ENCODE assay signal across 20 cellular contexts in genomic region chr3:38524141-38524739, GRCh38. TPM values are rescaled to one million over a fixed set of nuclear protein-coding genes. Genes with fewer than 3 reads are reported as not detected.
DNase-seq lines count a peak whose midpoint lies in the region; ATAC-seq, FAIRE-seq and TF ChIP-seq lines count a peak whose summit lies in the region.
"Had no signal": no experiment of that assay in that cellular context is flagged by ENCODE, and none has a peak within 500 bp of the region (broad histone marks: within the 10 kb centered on the region; RNA-seq: fewer than 3 reads in every experiment).

No MANE protein-coding gene starts in this region.

- H3K9me3 Mint-ChIP-seq in astrocyte (ENCODE audit: unreplicated experiment) = no peaks in the 10 kb centered on the region
- H3K9me3 Mint-ChIP-seq: H9 had no signal

- H3K4me3 ChIP-seq in GM23248 = no peak overlapping the region
- H3K4me3 ChIP-seq in astrocyte (ENCODE audit: insufficient read depth, low read depth, low read length) = no peak overlapping the region
- no peak overlapping the region for H3K4me3 ChIP-seq in mesodermal cell (ENCODE audit: extremely low read depth, insufficient read depth, low read length, poor library complexity, severe bottlenecking)
- H3K4me3 ChIP-seq: A549, PC-9, SJSA1 had no signal

- in situ Hi-C loops in GM23248 (cut with MboI) = loop anchor here (10.0 kb wide), 3 partner anchors 131 to 471 kb away; no protein-coding TSS in a partner anchor

- H3F3A ChIP-seq in GM23248 (ENCODE audit: insufficient read depth) = peaks cover 9% of the 10 kb centered on the region; the same call in 1 of the 2 replicates

- no peak for TF ChIP-seq CTCF in astrocyte (IDR thresholded peaks at IDR 0.05; ENCODE audit: insufficient read depth, low read depth, low read length)

- H4K20me1 ChIP-seq in GM23248 (ENCODE audit: insufficient read depth) = no peaks in the 10 kb centered on the region; the same call in 1 of the 2 replicates
- H4K20me1 ChIP-seq in astrocyte (ENCODE audit: insufficient read depth, low read length) = peaks cover 7% of the 10 kb centered on the region

- no peak for ATAC-seq in GM19463 (IDR thresholded peaks at IDR 0.05; ENCODE audit: unreplicated experiment)
- ATAC-seq: A549 had no signal

- H3K4me1 ChIP-seq in GM23248 (ENCODE audit: insufficient read depth) (peaks cover 2% of the 10 kb centered on the region), astrocyte (ENCODE audit: insufficient read depth, low read length) (peaks cover 4% of the 10 kb centered on the region), mesodermal cell (ENCODE audit: control insufficient read depth, insufficient read depth, low read length, poor library complexity, severe bottlenecking) (peaks cover 22% of the 10 kb centered on the region)
- H3K4me1 ChIP-seq: A549, SJSA1 had no signal

- H3K27me3 ChIP-seq in GM23248 (replicated peaks; ENCODE audit: insufficient read depth) = no peaks in the 10 kb centered on the region
- H3K27me3 ChIP-seq in astrocyte (ENCODE audit: insufficient read depth, low read length) = no peaks in the 10 kb centered on the region
- H3K27me3 ChIP-seq: SJSA1 had no signal

- H3K27me3 Mint-ChIP-seq in astrocyte (ENCODE audit: low read depth, unreplicated experiment) = no peaks in the 10 kb centered on the region

- H3K79me2 ChIP-seq in GM23248 (ENCODE audit: insufficient read depth) = no peaks in the 10 kb centered on the region
- no peaks in the 10 kb centered on the region for H3K79me2 ChIP-seq in astrocyte (ENCODE audit: insufficient read depth, low read length)

- no peak overlapping the region for H3K27ac ChIP-seq in GM23248
- H3K27ac ChIP-seq in astrocyte (ENCODE audit: low read depth, low read length) = peak overlapping the region; percentile 40
- peak overlapping the region; percentile 51 for H3K27ac ChIP-seq in mesodermal cell (ENCODE audit: low read depth, low read length, severe bottlenecking)
- no peak overlapping the region for H3K27ac ChIP-seq in caudate nucleus (ENCODE audit: low read depth, low read length)
- H3K27ac ChIP-seq: A549, HL-60, PC-9, SJSA1 had no signal

- FAIRE-seq in astrocyte (lab: Jason Lieb, UNC) = no peak
- FAIRE-seq: HTR-8/SVneo had no signal

- H3K9me3 ChIP-seq in GM23248 (ENCODE audit: low read depth) (no peaks in the 10 kb centered on the region), astrocyte (ENCODE audit: insufficient read depth, low read depth, low read length) (no peaks in the 10 kb centered on the region), mesodermal cell (ENCODE audit: control insufficient read depth, low read length) (no peaks in the 10 kb centered on the region)
- H3K9me3 ChIP-seq: A549, SJSA1 had no signal

- H3K4me2 ChIP-seq in GM23248 (ENCODE audit: unreplicated experiment) (no peak overlapping the region), astrocyte (ENCODE audit: low read length) (peak overlapping the region; percentile 9)
- H3K4me2 ChIP-seq: A549, PC-9 had no signal

- peak overlapping the region; percentile 64 for H3K27ac Mint-ChIP-seq in astrocyte (ENCODE audit: unreplicated experiment)
- H3K27ac Mint-ChIP-seq: H9 had no signal

- WGBS in GM23248 (ENCODE audit: low coverage in 1 of 2, low lambda C conversion rate in 2 of 2, missing lambda C conversion rate in 2 of 2), 2 experiments = 82 to 90% methylated on average over 5 of the region's 5 CpGs
- 93 to 94% methylated on average over 5 of the region's 5 CpGs for WGBS in mesodermal cell (ENCODE audit: insufficient coverage in 2 of 2), 2 experiments

- no peaks in the 10 kb centered on the region for H3K9me2 ChIP-seq in GM23248 (ENCODE audit: insufficient read depth)

- H3K36me3 ChIP-seq in GM23248 (ENCODE audit: low read depth) (0 out of 2 replicates have a peak, but pooled peaks cover 9% of the 10 kb centered on the region), astrocyte (ENCODE audit: insufficient read depth, low read length) (peaks cover 14% of the 10 kb centered on the region), mesodermal cell (ENCODE audit: control insufficient read depth, insufficient read depth, low read length) (peaks cover 20% of the 10 kb centered on the region)

- H3K36me3 Mint-ChIP-seq in astrocyte (ENCODE audit: low read depth, unreplicated experiment) = peaks cover 5% of the 10 kb centered on the region

- H3K4me1 Mint-ChIP-seq in astrocyte (ENCODE audit: low read depth, unreplicated experiment) = peaks cover 10% of the 10 kb centered on the region

- DNase-seq in A172 (ENCODE audit: low spot score) = peak; percentile 51
- peak; percentile 40 for DNase-seq in GM23248
- peak; percentile 46 for DNase-seq in astrocyte (ENCODE audit: low read depth)
- DNase-seq in caudate nucleus (lab: John Stamatoyannopoulos, UW) = no peak
- DNase-seq in 8988T = no peak
- no peak for DNase-seq in NCI-H1694 (lab: John Stamatoyannopoulos, UW)
- DNase-seq: C1 segment of cervical spinal cord, DMS 273 treated with DMSO at 0.1 percent for 48 hours, H9, NCI-H1417 treated with DMSO at 0.1 percent for 48 hours, NCI-H2029, NCI-H2171, NCI-H446 treated with DMSO at 0.1 percent for 48 hours, PC-9 had no signal

- H3K4me3 Mint-ChIP-seq in astrocyte (ENCODE audit: unreplicated experiment) = no peak overlapping the region
- H3K4me3 Mint-ChIP-seq: H9 had no signal

- H2AFZ ChIP-seq in GM23248 = no peak overlapping the region
- H2AFZ ChIP-seq in astrocyte (ENCODE audit: low read depth, low read length) = no peak overlapping the region
- H2AFZ ChIP-seq: PC-9 had no signal

- no peak overlapping the region for H3K9ac ChIP-seq in GM23248
- H3K9ac ChIP-seq in astrocyte (ENCODE audit: low read length) = no peak overlapping the region

RNA-seq across cellular contexts. Expression of gene EXOG, which starts 28.1 kb away (rescaled TPM):
- 10.9 and 13.6 TPM in 2 replicates for total RNA-seq in A172 (2014; rRNA removed; shearing (Covaris generic))
- total RNA-seq in GM23248 (2014; rRNA removed; shearing (Covaris generic)) = 6.4 and 8.6 TPM in 2 replicates
- 8.2 and 9.0 TPM in 2 replicates for polyA plus RNA-seq in GM23248 (2016; fragmentation: Nextera tagmentation; extraction: Ambion mirVana)
- total RNA-seq in astrocyte = 11.5 and 12.0 TPM in 2 replicates
- 7.7 TPM for polyA plus RNA-seq in mesodermal cell (2013, experiment 1 of 2)
- 8.2 TPM for polyA plus RNA-seq in mesodermal cell (2013, experiment 2 of 2)

Comparison
In these comparisons a context has a peak if more than half of its experiments do, and no peak if none do; other contexts are left out.
1. DNase-seq: peak in A172 (single experiment), GM23248 (single experiment) and astrocyte (single experiment); none in caudate nucleus (0 of 61), 8988T (single experiment) and NCI-H1694 (single experiment).
2. H3K27ac ChIP-seq: peak in astrocyte (single experiment) and mesodermal cell (single experiment); none in GM23248 (single experiment) and caudate nucleus (single experiment).